Comparison of ENCODE assay signal across 31 cellular contexts in the genomic region with DNA sequence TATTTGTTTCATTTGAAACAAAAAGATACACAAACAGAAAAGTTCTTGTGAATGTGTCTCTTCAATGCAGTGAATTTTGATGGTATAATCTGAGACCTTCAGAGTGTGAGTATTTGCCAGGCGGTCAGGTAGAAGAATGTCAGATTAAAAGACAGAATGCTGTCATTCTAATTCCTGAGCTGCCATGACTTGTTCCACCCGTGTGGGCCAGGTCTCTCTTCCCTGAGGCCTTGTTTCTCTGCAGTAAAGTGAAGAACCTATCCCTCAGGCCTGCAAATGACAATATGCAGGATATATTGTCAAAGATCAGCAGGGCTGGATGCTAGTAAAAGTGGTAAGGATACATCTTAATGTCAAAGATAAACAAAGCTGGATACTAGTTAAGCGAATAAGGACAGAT.
"Had no signal": no experiment of that assay in that cellular context is flagged by ENCODE, and none has a peak within 500 bp of the region (broad histone marks: within the 10 kb centered on the region; RNA-seq: fewer than 3 reads in every experiment).

No MANE protein-coding gene starts in this region.

- H3K27ac Mint-ChIP-seq: activated B cell treated with CpG ODN at 0.5 μM for 24 hours; activated CD8-positive, alpha-beta T cell treated with anti-CD3 and anti-CD28 coated beads for 36 hours; activated naive CD8-positive, alpha-beta T cell; activated T-helper 17 cell treated with anti-CD3 and anti-CD28 coated beads, Interleukin-2, amount 50 U/mL, for 72 hours; T-helper 17 cell; T-helper 2 cell treated with Interferon-gamma antibody and Interleukin-4, amounts not matched to agents 5 μg/mL and 100 μg/mL, for 36 hours had no signal

- H3K4me3 Mint-ChIP-seq: activated B cell treated with CpG ODN at 0.5 μM for 24 hours; activated CD8-positive, alpha-beta T cell treated with anti-CD3 and anti-CD28 coated beads for 36 hours; activated naive CD8-positive, alpha-beta T cell; activated T-cell treated with anti-CD3 and anti-CD28 coated beads, Interleukin-2, amount 50 U/mL, for 4 hours; activated T-helper 17 cell treated with anti-CD3 and anti-CD28 coated beads, Interleukin-2, amount 50 U/mL, for 72 hours; T-helper 17 cell; T-helper 2 cell treated with Interferon-gamma antibody and Interleukin-4, amounts not matched to agents 5 μg/mL and 100 μg/mL, for 36 hours had no signal

- H3K4me1 Mint-ChIP-seq: activated B cell treated with CpG ODN at 0.5 μM for 24 hours; activated T-helper 17 cell treated with anti-CD3 and anti-CD28 coated beads, Interleukin-2, amount 50 U/mL, for 72 hours; T-helper 17 cell had no signal

- DNase-seq: activated B cell treated with CpG ODN at 0.5 μM for 24 hours; activated CD4-positive, alpha-beta T cell treated with anti-CD3 and anti-CD28 coated beads for 48 hours; activated CD4-positive, alpha-beta T cell treated with anti-CD3 and anti-CD28 coated beads, Interleukin-2, amount 50 U/mL, for 1 hour; activated CD4-positive, alpha-beta T cell treated with anti-CD3 and anti-CD28 coated beads, Interleukin-2, amount 50 U/mL, for 48 hours; activated CD8-positive, alpha-beta memory T cell treated with anti-CD3 and anti-CD28 coated beads for 24 hours; activated CD8-positive, alpha-beta T cell treated with anti-CD3 and anti-CD28 coated beads for 36 hours; activated effector memory CD4-positive, alpha-beta T cell treated with Interleukin-2 at 50 U/mL for 16 hours; activated gamma-delta T cell treated with Interleukin-2 at 50 U/mL for 16 hours; activated naive CD4-positive, alpha-beta T cell treated with anti-CD3 and anti-CD28 coated beads, Interleukin-2, amount 50 U/mL, for 16 hours; activated naive CD4-positive, alpha-beta T cell treated with Interleukin-2 at 50 U/mL for 16 hours; activated T-cell treated with anti-CD3 and anti-CD28 coated beads, Interleukin-2, amount 50 U/mL, for 4 hours; amniotic stem cell; anterior cingulate cortex; brain microvascular endothelial cell; central memory CD4-positive, alpha-beta T cell; cerebellar nuclear complex; colonic mucosa; effector CD8-positive, alpha-beta T cell; foreskin fibroblast; gastrocnemius medialis; glutamatergic neuron; heart right ventricle; T-helper 1 cell; T-helper 17 cell; T1000; WERI-Rb-1 had no signal

- ATAC-seq: activated CD4-positive, CD25-positive, alpha-beta regulatory T cell treated with anti-CD3 and anti-CD28 coated beads, Interleukin-2, amount 50 U/mL, for 24 hours; activated CD8-positive, alpha-beta T cell treated with anti-CD3 and anti-CD28 coated beads for 36 hours; activated T-cell treated with anti-CD3 and anti-CD28 coated beads, Interleukin-2, amount 50 U/mL, for 4 hours; activated T-helper 17 cell treated with anti-CD3 and anti-CD28 coated beads, Interleukin-2, amount 50 U/mL, for 72 hours; esophagus mucosa; gastrocnemius medialis; heart right ventricle; T-helper 17 cell had no signal

- H3K27me3 Mint-ChIP-seq: activated B cell treated with CpG ODN at 0.5 μM for 24 hours; activated CD8-positive, alpha-beta T cell treated with anti-CD3 and anti-CD28 coated beads for 36 hours; activated naive CD8-positive, alpha-beta T cell had no signal

- H3K4me3 ChIP-seq: colonic mucosa, gastrocnemius medialis, heart right ventricle had no signal

- H3K27ac ChIP-seq: brain microvascular endothelial cell, colonic mucosa, gastrocnemius medialis, WERI-Rb-1 had no signal

- H3K36me3 ChIP-seq: brain microvascular endothelial cell, colonic mucosa, gastrocnemius medialis, WERI-Rb-1 had no signal

- H3K9me3 Mint-ChIP-seq: activated CD8-positive, alpha-beta T cell treated with anti-CD3 and anti-CD28 coated beads for 36 hours; activated T-cell treated with anti-CD3 and anti-CD28 coated beads, Interleukin-2, amount 50 U/mL, for 4 hours; activated T-helper 17 cell treated with anti-CD3 and anti-CD28 coated beads, Interleukin-2, amount 50 U/mL, for 72 hours; T-helper 2 cell treated with Interferon-gamma antibody and Interleukin-4, amounts not matched to agents 5 μg/mL and 100 μg/mL, for 36 hours had no signal

- H3K9me3 ChIP-seq: colonic mucosa, gastrocnemius medialis, heart right ventricle had no signal

- H3K36me3 Mint-ChIP-seq: activated naive CD8-positive, alpha-beta T cell had no signal

- H3K27me3 ChIP-seq: brain microvascular endothelial cell, colonic mucosa, gastrocnemius medialis, heart right ventricle had no signal

- H3K4me1 ChIP-seq: colonic mucosa, gastrocnemius medialis had no signal
